In the genomic region with DNA sequence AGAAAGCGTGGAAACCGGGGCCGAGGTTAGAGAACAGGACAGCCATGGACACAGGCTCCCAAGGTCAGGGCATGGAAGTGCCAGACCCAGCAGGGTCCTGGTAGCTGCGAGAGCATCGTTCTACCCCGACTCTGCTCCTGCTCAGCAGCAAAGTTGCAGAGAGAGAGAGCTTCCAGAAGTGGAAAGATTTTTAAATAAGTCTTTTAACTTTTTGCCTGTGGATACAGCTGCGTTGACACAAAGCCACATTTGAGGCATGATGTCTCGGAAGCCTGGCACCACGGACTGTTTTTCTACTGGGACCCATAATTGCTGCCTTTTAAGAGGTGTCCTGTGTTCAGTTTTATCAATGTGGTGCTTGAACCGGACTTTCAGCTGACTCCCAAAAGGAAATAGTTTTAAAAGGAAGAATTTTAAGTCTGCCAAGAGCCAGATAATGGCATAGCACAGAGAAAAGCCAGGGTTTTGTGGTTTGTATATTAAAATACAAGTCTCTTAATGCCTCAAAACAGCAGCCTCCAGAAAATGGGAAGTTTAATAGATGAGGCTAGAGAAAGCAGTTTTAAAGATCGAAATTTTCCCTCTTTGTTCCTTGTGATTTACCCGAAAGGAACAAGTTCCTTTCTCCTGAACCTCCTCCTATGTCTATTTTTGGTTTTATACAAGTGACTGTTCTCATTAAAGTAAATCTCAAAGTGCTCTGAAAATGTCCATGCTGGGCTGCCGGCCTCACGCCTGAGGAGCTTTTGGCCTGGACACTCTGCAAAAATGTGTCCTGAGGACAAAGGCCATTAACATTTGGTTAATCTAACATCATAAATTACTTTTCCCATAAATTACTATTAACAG, we compare ENCODE assay signal across 10 cellular contexts.
A peak's percentile ranks its signal among the peaks of the same experiment; 100 is the strongest.
DNase-seq lines count a peak whose midpoint lies in the region; ATAC-seq and TF ChIP-seq lines count a peak whose summit lies in the region.
"Had no signal": no experiment of that assay in that cellular context is flagged by ENCODE, and none has a peak within 500 bp of the region (broad histone marks: within the 10 kb centered on the region; RNA-seq: fewer than 3 reads in every experiment).

No MANE protein-coding gene starts in this region.

- in situ Hi-C loops in GM23248 (cut with MboI): no loop called here

- peak overlapping the region; percentile 71 for H2AFZ ChIP-seq in GM23248

- no peak overlapping the region for H3K4me3 Mint-ChIP-seq in Calu3 (ENCODE audit: low read depth, unreplicated experiment)
- H3K4me3 Mint-ChIP-seq: effector memory CD8-positive, alpha-beta T cell had no signal

- H3K36me3 Mint-ChIP-seq in Calu3 (ENCODE audit: insufficient read depth, unreplicated experiment): no peaks in the 10 kb centered on the region

- WGBS in GM23248 (ENCODE audit: low coverage in 1 of 2, low lambda C conversion rate in 2 of 2, missing lambda C conversion rate in 2 of 2), 2 experiments: 39 to 45% methylated on average over 14 of the region's 14 CpGs

- no peaks in the 10 kb centered on the region for H3K4me1 Mint-ChIP-seq in Calu3 (ENCODE audit: low read depth, unreplicated experiment)

- no peaks in the 10 kb centered on the region for H3K9me3 ChIP-seq in GM23248 (ENCODE audit: low read depth)
- no peaks in the 10 kb centered on the region for H3K9me3 ChIP-seq in mucosa of descending colon
- H3K9me3 ChIP-seq: MG63 had no signal

- H3F3A ChIP-seq in GM23248 (ENCODE audit: insufficient read depth): 0 out of 2 replicates have a peak, but pooled peaks cover 9% of the 10 kb centered on the region

- H3K79me2 ChIP-seq in GM23248 (ENCODE audit: insufficient read depth): no peaks in the 10 kb centered on the region

- no peaks in the 10 kb centered on the region for H4K20me1 ChIP-seq in GM23248 (ENCODE audit: insufficient read depth)

- H3K36me3 ChIP-seq in GM23248 (ENCODE audit: low read depth): no peaks in the 10 kb centered on the region
- H3K36me3 ChIP-seq in mucosa of descending colon (ENCODE audit: low read depth): no peaks in the 10 kb centered on the region
- H3K36me3 ChIP-seq: MG63 had no signal

- no peak for TF ChIP-seq CTCF in mucosa of descending colon (IDR thresholded peaks at IDR 0.05)
- no peak for TF ChIP-seq CTCF in Calu3 (IDR thresholded peaks at IDR 0.05; ENCODE audit: unreplicated experiment)

- H3K27me3 ChIP-seq in GM23248 (replicated peaks; ENCODE audit: insufficient read depth): no peaks in the 10 kb centered on the region
- H3K27me3 ChIP-seq: MG63 had no signal

- no peaks in the 10 kb centered on the region for H3K9me2 ChIP-seq in GM23248 (ENCODE audit: insufficient read depth)

- no peaks in the 10 kb centered on the region for H3K27me3 Mint-ChIP-seq in Calu3 (ENCODE audit: unreplicated experiment)

- H3K27ac Mint-ChIP-seq in Calu3 (ENCODE audit: unreplicated experiment): no peak overlapping the region
- H3K27ac Mint-ChIP-seq: effector memory CD8-positive, alpha-beta T cell had no signal

- H3K9me3 Mint-ChIP-seq in Calu3 (ENCODE audit: low read depth, unreplicated experiment): no peaks in the 10 kb centered on the region

- peak; percentile 8 for DNase-seq in GM23248
- DNase-seq in epidermal melanocyte (ENCODE audit: insufficient read length, low spot score): peak; percentile 40
- peak; percentile 85 for DNase-seq in medulla oblongata (ENCODE audit: extremely low spot score)
- DNase-seq in NCI-H187 (lab: John Stamatoyannopoulos, UW): no peak
- DNase-seq in mucosa of descending colon: no peak
- DNase-seq in Calu3: no peak
- DNase-seq: effector memory CD8-positive, alpha-beta T cell; MG63 had no signal

- ATAC-seq in GM19463 (IDR thresholded peaks at IDR 0.05; ENCODE audit: unreplicated experiment) (no peak), mucosa of descending colon (no peak)
- ATAC-seq: effector memory CD8-positive, alpha-beta T cell had no signal

- CTCF ChIA-PET in Calu3 (lab: Charles Lee): no interaction called here

- no TSS peak for BruUV-seq in Calu3 (replicated peaks; lab: Mats Ljungman, UMichigan)

- intact Hi-C loops in mucosa of descending colon (cut with DNase I, micrococcal nuclease): no loop called here
- intact Hi-C loops in Calu3 (cut with micrococcal nuclease; ENCODE audit: unreplicated experiment): no loop called here

- H3K4me2 ChIP-seq in GM23248 (ENCODE audit: unreplicated experiment): peak overlapping the region; percentile 31

- H3K27ac ChIP-seq in GM23248 (no peak overlapping the region), skin epidermis (peak overlapping the region in 17 of 21 experiments; percentile 2 to 77 (median 31))

- H3K4me3 ChIP-seq in GM23248: no peak overlapping the region
- H3K4me3 ChIP-seq in skin epidermis: no peak overlapping the region
- H3K4me3 ChIP-seq in mucosa of descending colon: no peak overlapping the region
- H3K4me3 ChIP-seq: MG63 had no signal

- H3K9ac ChIP-seq in GM23248: peak overlapping the region; percentile 29

- H3K4me1 ChIP-seq in GM23248 (ENCODE audit: insufficient read depth) (peaks cover 12% of the 10 kb centered on the region), mucosa of descending colon (ENCODE audit: low read depth) (no peaks in the 10 kb centered on the region)

Comparison
In these comparisons a context has a peak if more than half of its experiments do, and no peak if none do; other contexts are left out.
1. DNase-seq: peak in GM23248 (single experiment), epidermal melanocyte (single experiment) and medulla oblongata (single experiment); none in NCI-H187 (0 of 2), mucosa of descending colon (0 of 3) and Calu3 (single experiment).